7 cellular contexts compared by ENCODE assay signal in the genomic region with DNA sequence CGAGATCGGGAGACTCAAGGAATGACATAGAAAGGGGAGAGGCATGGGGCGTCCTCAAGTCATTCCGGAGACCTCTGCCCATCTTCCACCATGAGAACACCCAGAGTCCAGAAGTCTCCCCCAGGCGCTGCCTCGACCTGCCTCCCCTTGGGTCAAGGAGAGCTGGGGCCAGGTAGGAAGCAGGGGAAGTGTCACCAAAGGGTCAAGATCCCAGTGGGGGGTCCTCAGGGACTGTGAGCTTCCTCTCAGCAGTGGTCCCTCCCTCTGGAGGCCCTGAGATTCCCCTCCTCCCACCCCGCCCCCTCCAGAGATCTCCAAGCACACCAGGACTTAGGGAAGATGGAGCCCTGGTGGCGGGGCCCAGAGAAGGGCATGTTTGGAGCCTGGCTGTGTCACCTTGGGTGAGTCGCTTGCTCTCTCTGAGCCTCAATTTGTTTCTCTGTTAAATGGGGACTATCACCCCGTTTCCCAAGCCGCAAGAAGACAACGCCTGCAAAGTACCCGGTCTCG. TPM values are rescaled to one million over a fixed set of nuclear protein-coding genes. Genes with fewer than 3 reads are reported as not detected.
A peak's percentile ranks its signal among the peaks of the same experiment; 100 is the strongest.
DNase-seq lines count a peak whose midpoint lies in the region; ATAC-seq and TF ChIP-seq lines count a peak whose summit lies in the region.

No MANE protein-coding gene starts in this region.

- in situ Hi-C loops in G401 (cut with HindIII; ENCODE audit: low sequenced_read_pairs): no loop called here

- TF ChIP-seq CTCF in fibroblast of mammary gland (conservative IDR thresholded peaks at IDR 0.05; ENCODE audit: control insufficient read depth, insufficient read depth, low read depth, low read length): no peak

- H3K4me3 ChIP-seq in fibroblast of mammary gland (ENCODE audit: control insufficient read depth, low read depth, low read length): peak overlapping the region; percentile 43

- ATAC-seq in HG03439 (IDR thresholded peaks at IDR 0.05; ENCODE audit: unreplicated experiment): no peak
- ATAC-seq in HG02642 (IDR thresholded peaks at IDR 0.05; ENCODE audit: poor library complexity, unreplicated experiment): no peak

- DNase-seq in G401 (ENCODE audit: low spot score) (peak; percentile 46), RKO (ENCODE audit: low spot score) (peak; percentile 35), fibroblast of mammary gland (ENCODE audit: low read depth) (no peak), pons (ENCODE audit: low spot score) (peak; percentile 59), COR-L47 (lab: John Stamatoyannopoulos, UW) (no peak)

RNA-seq across cellular contexts. Expression of a gene that starts 0.9 kb away (rescaled TPM):
- 12.0 and 16.3 TPM in 2 replicates for total RNA-seq in G401 (2014; rRNA removed; shearing (Covaris generic))

RNA-seq across cellular contexts. Expression of a gene that starts 24.1 kb away (rescaled TPM):
- not detected in 2 replicates for total RNA-seq in G401 (2014; rRNA removed; shearing (Covaris generic))

RNA-seq across cellular contexts. Expression of a gene that starts 35.2 kb away (rescaled TPM):
- 1.7 and 16.2 TPM in 2 replicates for total RNA-seq in G401 (2014; rRNA removed; shearing (Covaris generic))

RNA-seq across cellular contexts. Expression of a gene that starts 56.9 kb away (rescaled TPM):
- 14.6 and 19.9 TPM in 2 replicates for total RNA-seq in G401 (2014; rRNA removed; shearing (Covaris generic))

RNA-seq across cellular contexts. Expression of a gene that starts 58.9 kb away (rescaled TPM):
- total RNA-seq in G401 (2014; rRNA removed; shearing (Covaris generic)): 109 and 147 TPM in 2 replicates

Comparison
In these comparisons a context has a peak if more than half of its experiments do, and no peak if none do; other contexts are left out.
1. DNase-seq: peak in G401 (single experiment), RKO (single experiment) and pons (single experiment); none in fibroblast of mammary gland (single experiment) and COR-L47 (single experiment).